Comparison of ENCODE assay signal across 23 cellular contexts in genomic region chr1:247647864-247648263, GRCh38. TPM values are rescaled to one million over a fixed set of nuclear protein-coding genes. Genes with fewer than 3 reads are reported as not detected.
DNase-seq lines count a peak whose midpoint lies in the region; TF ChIP-seq lines count a peak whose summit lies in the region.
"Had no signal": no experiment of that assay in that cellular context is flagged by ENCODE, and none has a peak within 500 bp of the region (broad histone marks: within the 10 kb centered on the region; RNA-seq: fewer than 3 reads in every experiment).

No MANE protein-coding gene starts in this region.

- no peak overlapping the region for H3K4me3 ChIP-seq in testis
- H3K4me3 ChIP-seq: ascending aorta, thoracic aorta had no signal

- TF ChIP-seq POLR2A in testis (IDR thresholded peaks at IDR 0.05): no peak

- H3K27ac ChIP-seq in testis: no peak overlapping the region
- H3K27ac ChIP-seq: ascending aorta, thoracic aorta had no signal

- WGBS in testis, 2 donors: 7 to 14% methylated on average over 2 of the region's 2 CpGs

- H3K9me3 ChIP-seq in testis: no peaks in the 10 kb centered on the region
- H3K9me3 ChIP-seq: ascending aorta, thoracic aorta had no signal

- no peaks in the 10 kb centered on the region for H3K27me3 ChIP-seq in testis
- H3K27me3 ChIP-seq: ascending aorta had no signal

- intact Hi-C loops in testis (cut with DNase I; ENCODE audit: low total_unique reads): no loop called here

- TF ChIP-seq CTCF in testis (IDR thresholded peaks at IDR 0.05): no peak

- no peaks in the 10 kb centered on the region for H3K4me1 ChIP-seq in testis
- H3K4me1 ChIP-seq: ascending aorta had no signal

- DNase-seq in NCI-H1105 treated with DMSO at 0.1 percent for 48 hours (lab: John Stamatoyannopoulos, UW) (peak; percentile 48), NCI-H1105 (lab: John Stamatoyannopoulos, UW) (no peak), NCI-H748 treated with DMSO at 0.1 percent for 48 hours (lab: John Stamatoyannopoulos, UW) (peak; percentile 16), glomerular visceral epithelial cell (ENCODE audit: extremely low spot score) (peak; percentile 9), testis (peak; percentile 57), GM19240 (ENCODE audit: insufficient read length, low spot score) (no peak), NCI-H526 (lab: John Stamatoyannopoulos, UW) (no peak)
- no peak for DNase-seq in activated CD4-positive, alpha-beta T cell treated with anti-CD3 and anti-CD28 coated beads for 1 hour
- DNase-seq: activated naive CD4-positive, alpha-beta T cell; CD4-positive, alpha-beta memory T cell; cortex of kidney; GDM1; kidney; NCI-H1092 treated with DMSO at 0.1 percent for 48 hours; NCI-H524 treated with DMSO at 0.1 percent for 48 hours; stimulated activated CD4-positive, alpha-beta T cell treated with anti-CD3 and anti-CD28 coated beads, Interleukin-1b, Interleukin-23, amount 100 ng/mL, for 48 hours had no signal

- no peaks in the 10 kb centered on the region for H3K36me3 ChIP-seq in testis (ENCODE audit: low read depth, missing control alignments)
- H3K36me3 ChIP-seq: ascending aorta, thoracic aorta had no signal

RNA-seq across cellular contexts. Expression of gene OR13G1, which starts 31.7 kb away (rescaled TPM):
- under 1 TPM in 1 of 2 donors, not detected in 1; 0.19 TPM for total RNA-seq in testis
- polyA plus RNA-seq in testis (ENCODE audit: insufficient read depth, low read depth, low replicate concordance): not detected
- total RNA-seq: ascending aorta; CD4-positive, alpha-beta memory T cell; esophagus mucosa; glomerular endothelial cell; kidney; mesothelial cell of epicardium; sciatic nerve; T-helper 1 cell treated with Interleukin-12 subunit alpha and Interleukin-12 subunit beta and Interleukin-4 antibody, amounts not matched to agents 30 ng/mL and 1 ng/mL, for 36 hours; thoracic aorta had no signal
- polyA plus RNA-seq: CD4-positive, alpha-beta memory T cell had no signal

RNA-seq across cellular contexts. Expression of gene OR2G3, which starts 42.5 kb away (rescaled TPM):
- not detected for total RNA-seq in testis
- not detected for polyA plus RNA-seq in testis (ENCODE audit: insufficient read depth, low read depth, low replicate concordance)
- total RNA-seq: ascending aorta; CD4-positive, alpha-beta memory T cell; esophagus mucosa; glomerular endothelial cell; kidney; mesothelial cell of epicardium; sciatic nerve; T-helper 1 cell treated with Interleukin-12 subunit alpha and Interleukin-12 subunit beta and Interleukin-4 antibody, amounts not matched to agents 30 ng/mL and 1 ng/mL, for 36 hours; thoracic aorta had no signal
- polyA plus RNA-seq: CD4-positive, alpha-beta memory T cell had no signal

RNA-seq across cellular contexts. Expression of gene OR2G2, which starts 59.7 kb away (rescaled TPM):
- under 1 TPM in 1 of 2 donors, not detected in 1; 0.39 TPM for total RNA-seq in testis
- polyA plus RNA-seq in testis (ENCODE audit: insufficient read depth, low read depth, low replicate concordance): not detected
- total RNA-seq: ascending aorta; CD4-positive, alpha-beta memory T cell; esophagus mucosa; glomerular endothelial cell; kidney; mesothelial cell of epicardium; sciatic nerve; T-helper 1 cell treated with Interleukin-12 subunit alpha and Interleukin-12 subunit beta and Interleukin-4 antibody, amounts not matched to agents 30 ng/mL and 1 ng/mL, for 36 hours; thoracic aorta had no signal
- polyA plus RNA-seq: CD4-positive, alpha-beta memory T cell had no signal

Comparison
In these comparisons a context has a peak if more than half of its experiments do, and no peak if none do; other contexts are left out.
1. DNase-seq: peak in NCI-H1105 treated with DMSO at 0.1 percent for 48 hours (single experiment), NCI-H748 treated with DMSO at 0.1 percent for 48 hours (single experiment), glomerular visceral epithelial cell (single experiment) and testis (single experiment); none in NCI-H1105 (single experiment), GM19240 (single experiment), activated CD4-positive, alpha-beta T cell treated with anti-CD3 and anti-CD28 coated beads for 1 hour (single experiment) and NCI-H526 (0 of 2).